Comparison of ENCODE assay signal across 18 cellular contexts in genomic region chr15:92780816-92781215, GRCh38.
DNase-seq lines count a peak whose midpoint lies in the region; ATAC-seq and TF ChIP-seq lines count a peak whose summit lies in the region.
"Had no signal": no experiment of that assay in that cellular context is flagged by ENCODE, and none has a peak within 500 bp of the region (broad histone marks: within the 10 kb centered on the region; RNA-seq: fewer than 3 reads in every experiment).

No MANE protein-coding gene starts in this region.

- H3K36me3 Mint-ChIP-seq in GM23338 (ENCODE audit: low read depth) = no peaks in the 10 kb centered on the region; the same call in 2 of the 3 replicates
- H3K36me3 Mint-ChIP-seq: activated naive CD4-positive, alpha-beta T cell treated with anti-CD3 and anti-CD28 coated beads, Interleukin-2, amount 10 ng/mL, durations not matched to agents 7 days and 5 days had no signal

- no peak overlapping the region for H2BK15ac ChIP-seq in neuronal stem cell (ENCODE audit: low read length)

- H3K4ac ChIP-seq in neuronal stem cell (ENCODE audit: low read length) = no peak overlapping the region

- WGBS in neuronal stem cell (ENCODE audit: extremely low coverage in 2 of 2, insufficient read length in 2 of 2, insufficient replicate concordance in 1 of 2), 2 donors = no CpG with 5 or more reads among the region's 2 CpGs

- no peaks in the 10 kb centered on the region for H3K9me3 Mint-ChIP-seq in GM23338

- no peak overlapping the region for H3K14ac ChIP-seq in neuronal stem cell (ENCODE audit: low read length)

- H3K27ac Mint-ChIP-seq in GM23338 = no peak overlapping the region
- H3K27ac Mint-ChIP-seq: activated CD8-positive, alpha-beta T cell treated with anti-CD3 and anti-CD28 coated beads for 36 hours; activated naive CD4-positive, alpha-beta T cell treated with anti-CD3 and anti-CD28 coated beads, Interleukin-2, amount 10 ng/mL, durations not matched to agents 7 days and 5 days; stimulated activated memory B cell treated with anti-CD40 and anti-IgM and Interleukin-4, amounts not matched to agents 10 μg/mL and 1 μg/mL and 100 μg/mL, for 72 hours had no signal

- no peaks in the 10 kb centered on the region for H3K4me1 ChIP-seq in GM23338 (ENCODE audit: insufficient read depth)
- H3K4me1 ChIP-seq in neuronal stem cell (ENCODE audit: control insufficient read depth in 2 of 2, insufficient read depth in 1 of 2, low read depth in 1 of 2, low read length in 2 of 2) = no peaks in the 10 kb centered on the region
- H3K4me1 ChIP-seq: esophagus squamous epithelium, tibial nerve had no signal

- H2BK12ac ChIP-seq in neuronal stem cell (ENCODE audit: low read length) = no peak overlapping the region

- no peak overlapping the region for H3K9ac ChIP-seq in neuronal stem cell (ENCODE audit: low read depth, low read length, poor library complexity)

- no peaks in the 10 kb centered on the region for H3K79me2 ChIP-seq in GM23338 (replicated peaks; ENCODE audit: insufficient read depth)

- no peaks in the 10 kb centered on the region for H3K79me1 ChIP-seq in neuronal stem cell (ENCODE audit: low read depth, low read length)

- H3K36me3 ChIP-seq in GM23338 (ENCODE audit: insufficient read depth) (no peaks in the 10 kb centered on the region), neuronal stem cell (replicated peaks in 1 of 2; ENCODE audit: control insufficient read depth in 2 of 2, insufficient read depth in 2 of 2, low read length in 2 of 2) (no peaks in the 10 kb centered on the region)

- H3K9me3 ChIP-seq in neuronal stem cell (replicated peaks in 1 of 2; ENCODE audit: control insufficient read depth in 2 of 2, insufficient read depth in 1 of 2, low read depth in 1 of 2, low read length in 2 of 2) = peaks cover 2 to 7% of the 10 kb centered on the region in 2 donors

- H2AFZ ChIP-seq in GM23338 (no peak overlapping the region), neuronal stem cell (ENCODE audit: low read length) (no peak overlapping the region)

- DNase-seq in GM23338 (ENCODE audit: low spot score) (peak; percentile 21), NCI-H1417 (lab: John Stamatoyannopoulos, UW) (peak; percentile 85 to 99 (median 91)), NCI-H524 treated with DMSO at 0.1 percent for 48 hours (lab: John Stamatoyannopoulos, UW) (peak; percentile 97), left kidney (ENCODE audit: low read depth, low spot score) (peak; percentile 21), GDM1 (lab: John Stamatoyannopoulos, UW) (no peak), neuronal stem cell (ENCODE audit: low spot score) (no peak), omental fat pad (ENCODE audit: low spot score) (no peak)
- DNase-seq: activated CD8-positive, alpha-beta T cell treated with anti-CD3 and anti-CD28 coated beads for 36 hours; activated naive CD4-positive, alpha-beta T cell treated with anti-CD3 and anti-CD28 coated beads, Interleukin-2, amount 10 ng/mL, durations not matched to agents 7 days and 5 days; activated T-cell treated with anti-CD3 and anti-CD28 coated beads, Interleukin-2, amount 50 U/mL, for 4 hours; cerebellar nuclear complex; effector CD4-positive, alpha-beta T cell; esophagus squamous epithelium; left ventricle myocardium superior; stimulated activated CD4-positive, alpha-beta T cell treated with anti-CD3 and anti-CD28 coated beads, Interleukin-15, amount 100 ng/mL, for 24 hours had no signal

- no peak overlapping the region for H3K23ac ChIP-seq in neuronal stem cell (ENCODE audit: low read depth, low read length, poor library complexity)

- no peak overlapping the region for H2BK5ac ChIP-seq in neuronal stem cell (ENCODE audit: low read length)

- H4K8ac ChIP-seq in neuronal stem cell (ENCODE audit: low read depth, low read length) = no peak overlapping the region

- TF ChIP-seq CTCF in GM23338 (conservative IDR thresholded peaks at IDR 0.05; ENCODE audit: low read depth in 2 of 2) (no peak), omental fat pad (IDR thresholded peaks at IDR 0.05) (no peak)

- H3K27me3 ChIP-seq in GM23338 (ENCODE audit: insufficient read depth) (no peaks in the 10 kb centered on the region), neuronal stem cell (ENCODE audit: control insufficient read depth in 3 of 3, insufficient read depth in 3 of 3, low read depth in 1 of 3, low read length in 3 of 3) (no peaks in the 10 kb centered on the region)
- H3K27me3 ChIP-seq: esophagus squamous epithelium, neutrophil, tibial nerve had no signal

- H3K4me1 Mint-ChIP-seq in GM23338 = no peaks in the 10 kb centered on the region
- H3K4me1 Mint-ChIP-seq: activated naive CD4-positive, alpha-beta T cell treated with anti-CD3 and anti-CD28 coated beads, Interleukin-2, amount 10 ng/mL, durations not matched to agents 7 days and 5 days; stimulated activated memory B cell treated with anti-CD40 and anti-IgM and Interleukin-4, amounts not matched to agents 10 μg/mL and 1 μg/mL and 100 μg/mL, for 72 hours had no signal

- ATAC-seq in GM23338 (no peak), omental fat pad (ENCODE audit: low FRiP score) (no peak)
- ATAC-seq: activated CD8-positive, alpha-beta T cell treated with anti-CD3 and anti-CD28 coated beads for 36 hours; activated T-cell treated with anti-CD3 and anti-CD28 coated beads, Interleukin-2, amount 50 U/mL, for 4 hours; left ventricle myocardium superior; stimulated activated memory B cell treated with anti-CD40 and anti-IgM and Interleukin-4, amounts not matched to agents 10 μg/mL and 1 μg/mL and 100 μg/mL, for 72 hours had no signal

- no peaks in the 10 kb centered on the region for H4K20me1 ChIP-seq in GM23338 (replicated peaks; ENCODE audit: insufficient read depth)

- peaks cover 3% of the 10 kb centered on the region for H3K27me3 Mint-ChIP-seq in GM23338 (ENCODE audit: insufficient read depth, low read depth, poor library complexity)
- H3K27me3 Mint-ChIP-seq: activated CD8-positive, alpha-beta T cell treated with anti-CD3 and anti-CD28 coated beads for 36 hours; activated naive CD4-positive, alpha-beta T cell treated with anti-CD3 and anti-CD28 coated beads, Interleukin-2, amount 10 ng/mL, durations not matched to agents 7 days and 5 days; stimulated activated memory B cell treated with anti-CD40 and anti-IgM and Interleukin-4, amounts not matched to agents 10 μg/mL and 1 μg/mL and 100 μg/mL, for 72 hours had no signal

- no peak overlapping the region for H4K91ac ChIP-seq in neuronal stem cell (ENCODE audit: low read depth, low read length, poor library complexity)

- no peak overlapping the region for H3K4me3 Mint-ChIP-seq in GM23338
- H3K4me3 Mint-ChIP-seq: activated CD8-positive, alpha-beta T cell treated with anti-CD3 and anti-CD28 coated beads for 36 hours; activated naive CD4-positive, alpha-beta T cell treated with anti-CD3 and anti-CD28 coated beads, Interleukin-2, amount 10 ng/mL, durations not matched to agents 7 days and 5 days; activated T-cell treated with anti-CD3 and anti-CD28 coated beads, Interleukin-2, amount 50 U/mL, for 4 hours; stimulated activated memory B cell treated with anti-CD40 and anti-IgM and Interleukin-4, amounts not matched to agents 10 μg/mL and 1 μg/mL and 100 μg/mL, for 72 hours had no signal

- H3K4me2 ChIP-seq in GM23338 = no peak overlapping the region
- no peak overlapping the region for H3K4me2 ChIP-seq in neuronal stem cell (ENCODE audit: insufficient read depth, low read length, poor library complexity, severe bottlenecking)

- H3F3A ChIP-seq in GM23338 (replicated peaks; ENCODE audit: low read depth) = 0 out of 2 replicates have a peak, but pooled peaks cover 2% of the 10 kb centered on the region

- H3K18ac ChIP-seq in neuronal stem cell (ENCODE audit: low read length) = no peak overlapping the region

- no peak overlapping the region for H2AK5ac ChIP-seq in neuronal stem cell (ENCODE audit: low read depth, low read length)

- H3K27ac ChIP-seq in GM23338 (ENCODE audit: low read depth) = no peak overlapping the region
- H3K27ac ChIP-seq in neuronal stem cell (replicated peaks; ENCODE audit: low read length) = no peak overlapping the region
- H3K27ac ChIP-seq: esophagus squamous epithelium, neutrophil, tibial nerve had no signal

- no peaks in the 10 kb centered on the region for H3K9me2 ChIP-seq in GM23338 (ENCODE audit: insufficient read depth)

- no peak overlapping the region for H3K4me3 ChIP-seq in GM23338
- no peak overlapping the region for H3K4me3 ChIP-seq in neuronal stem cell (ENCODE audit: low read length in 2 of 2)
- H3K4me3 ChIP-seq: esophagus squamous epithelium, tibial nerve had no signal

- H2BK120ac ChIP-seq in neuronal stem cell (ENCODE audit: low read depth, low read length) = no peak overlapping the region

TF ChIP-seq in GM23338, 12 proteins besides CTCF, POLR2A, EP300 and RAD21 (continues in another document):
- TF ChIP-seq CREB1 (CRISPR knock-in tag; IDR thresholded peaks at IDR 0.05; ENCODE audit: low read depth) (no peak), ETS1 (IDR thresholded peaks at IDR 0.05) (no peak)

Comparison
In these comparisons a context has a peak if more than half of its experiments do, and no peak if none do; other contexts are left out.
1. DNase-seq: peak in GM23338 (single experiment), NCI-H1417 (3 of 3), NCI-H524 treated with DMSO at 0.1 percent for 48 hours (single experiment) and left kidney (single experiment); none in GDM1 (single experiment), neuronal stem cell (single experiment) and omental fat pad (single experiment).